18 cellular contexts compared by ENCODE assay signal in genomic region chr15:62572797-62573196, GRCh38.
"Had no signal": no experiment of that assay in that cellular context is flagged by ENCODE, and none has a peak within 500 bp of the region (broad histone marks: within the 10 kb centered on the region; RNA-seq: fewer than 3 reads in every experiment).

No MANE protein-coding gene starts in this region.

- H3K27ac Mint-ChIP-seq: activated B cell treated with CpG ODN at 0.5 μM for 24 hours; activated CD8-positive, alpha-beta T cell treated with anti-CD3 and anti-CD28 coated beads for 36 hours; activated naive CD8-positive, alpha-beta T cell treated with anti-CD3 and anti-CD28 coated beads for 36 hours; activated T-helper 17 cell treated with anti-CD3 and anti-CD28 coated beads, Interleukin-2, amount 50 U/mL, for 72 hours; natural killer cell; stimulated activated naive B cell treated with anti-CD40 and anti-IgM and Interleukin-4, amounts not matched to agents 10 μg/mL and 1 μg/mL and 100 μg/mL, for 72 hours; T-helper 2 cell treated with Interferon-gamma antibody and Interleukin-4, amounts not matched to agents 5 μg/mL and 100 μg/mL, for 36 hours had no signal

- H3K4me3 ChIP-seq: cardiac muscle cell, dorsolateral prefrontal cortex, thyroid gland had no signal

- H3K27me3 ChIP-seq: cardiac muscle cell, dorsolateral prefrontal cortex, thyroid gland had no signal

- H3K9me3 Mint-ChIP-seq: activated B cell treated with CpG ODN at 0.5 μM for 24 hours; activated CD8-positive, alpha-beta T cell treated with anti-CD3 and anti-CD28 coated beads for 36 hours; activated naive CD8-positive, alpha-beta T cell treated with anti-CD3 and anti-CD28 coated beads for 36 hours; activated T-helper 17 cell treated with anti-CD3 and anti-CD28 coated beads, Interleukin-2, amount 50 U/mL, for 72 hours; natural killer cell; stimulated activated naive B cell treated with anti-CD40 and anti-IgM and Interleukin-4, amounts not matched to agents 10 μg/mL and 1 μg/mL and 100 μg/mL, for 72 hours; T-helper 2 cell treated with Interferon-gamma antibody and Interleukin-4, amounts not matched to agents 5 μg/mL and 100 μg/mL, for 36 hours had no signal

- H3K36me3 Mint-ChIP-seq: activated naive CD8-positive, alpha-beta T cell treated with anti-CD3 and anti-CD28 coated beads for 36 hours; natural killer cell; stimulated activated naive B cell treated with anti-CD40 and anti-IgM and Interleukin-4, amounts not matched to agents 10 μg/mL and 1 μg/mL and 100 μg/mL, for 72 hours had no signal

- H3K9me3 ChIP-seq: thyroid gland had no signal

- H3K36me3 ChIP-seq: cardiac muscle cell, thyroid gland had no signal

- H3K4me3 Mint-ChIP-seq: activated B cell treated with CpG ODN at 0.5 μM for 24 hours; activated CD8-positive, alpha-beta T cell treated with anti-CD3 and anti-CD28 coated beads for 36 hours; activated naive CD8-positive, alpha-beta T cell treated with anti-CD3 and anti-CD28 coated beads for 36 hours; activated T-helper 17 cell treated with anti-CD3 and anti-CD28 coated beads, Interleukin-2, amount 50 U/mL, for 72 hours; natural killer cell; stimulated activated naive B cell treated with anti-CD40 and anti-IgM and Interleukin-4, amounts not matched to agents 10 μg/mL and 1 μg/mL and 100 μg/mL, for 72 hours; T-helper 2 cell treated with Interferon-gamma antibody and Interleukin-4, amounts not matched to agents 5 μg/mL and 100 μg/mL, for 36 hours had no signal

- H3K27ac ChIP-seq: cardiac muscle cell, dorsolateral prefrontal cortex, epithelial cell of prostate, thyroid gland had no signal

- DNase-seq: activated B cell treated with CpG ODN at 0.5 μM for 24 hours; activated CD4-positive, alpha-beta T cell treated with anti-CD3 and anti-CD28 coated beads for 4 hours; activated CD8-positive, alpha-beta T cell treated with anti-CD3 and anti-CD28 coated beads for 36 hours; activated naive CD4-positive, alpha-beta T cell; activated naive CD8-positive, alpha-beta T cell treated with anti-CD3 and anti-CD28 coated beads for 36 hours; activated T-cell treated with anti-CD3 and anti-CD28 coated beads, Interleukin-2, amount 50 U/mL, for 1 hour; amygdala; dorsolateral prefrontal cortex; foreskin fibroblast; head of caudate nucleus; natural killer cell; nucleus accumbens; stimulated activated naive B cell treated with anti-CD40 and anti-IgM and Interleukin-4, amounts not matched to agents 10 μg/mL and 1 μg/mL and 100 μg/mL, for 72 hours; thyroid gland had no signal

- ATAC-seq: activated CD8-positive, alpha-beta T cell treated with anti-CD3 and anti-CD28 coated beads for 36 hours; activated T-helper 17 cell treated with anti-CD3 and anti-CD28 coated beads, Interleukin-2, amount 50 U/mL, for 72 hours; natural killer cell; stimulated activated naive B cell treated with anti-CD40 and anti-IgM and Interleukin-4, amounts not matched to agents 10 μg/mL and 1 μg/mL and 100 μg/mL, for 72 hours had no signal

- H3K4me1 Mint-ChIP-seq: activated naive CD8-positive, alpha-beta T cell treated with anti-CD3 and anti-CD28 coated beads for 36 hours; activated T-helper 17 cell treated with anti-CD3 and anti-CD28 coated beads, Interleukin-2, amount 50 U/mL, for 72 hours; natural killer cell had no signal
